Comparison of ENCODE assay signal across 1 cellular context in the genomic region with DNA sequence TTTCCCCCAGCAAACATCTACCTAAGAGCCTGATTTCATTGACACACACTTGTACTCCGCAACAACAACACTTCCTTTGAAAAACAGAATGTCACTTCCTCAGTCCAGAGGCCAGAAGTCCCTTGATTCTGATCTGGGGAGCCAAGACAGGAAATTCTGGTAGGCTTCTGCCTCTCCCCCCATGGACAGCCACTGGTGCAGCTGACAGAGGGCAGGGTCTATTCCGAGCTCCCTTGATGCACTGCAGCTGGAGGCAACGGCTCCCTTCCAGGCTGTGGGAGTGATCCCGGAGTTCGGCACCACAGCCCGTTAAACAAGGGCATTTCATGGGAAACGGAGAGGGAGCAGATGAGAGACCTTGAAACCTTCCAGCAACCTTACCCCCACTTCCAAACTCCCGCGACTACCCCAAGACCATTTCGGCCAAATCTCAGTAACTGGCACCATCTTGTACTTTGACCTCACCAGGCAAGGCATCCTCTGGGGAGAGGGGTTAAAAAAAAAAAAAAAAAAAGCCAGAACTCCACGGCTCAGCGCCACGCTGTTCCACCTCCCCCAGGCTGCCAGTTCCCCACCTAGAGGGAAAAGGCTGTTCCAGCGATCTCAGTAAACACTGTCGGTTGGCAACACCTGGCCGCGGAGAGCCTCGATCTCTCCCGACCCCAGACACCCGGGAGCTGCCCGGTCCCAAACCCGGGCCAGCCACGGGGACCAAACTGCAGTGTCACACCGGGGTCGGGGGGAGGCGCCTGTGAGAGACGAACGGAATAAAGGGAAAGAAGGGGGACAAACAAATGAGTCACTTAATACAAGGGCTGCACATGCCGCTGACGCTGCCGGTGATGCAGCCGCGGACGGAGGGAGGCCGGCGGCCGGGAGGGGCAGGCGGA.
A peak's percentile ranks its signal among the peaks of the same experiment; 100 is the strongest.
TF ChIP-seq lines count a peak whose summit lies in the region.

No MANE protein-coding gene starts in this region.

TF ChIP-seq in K562, 482 proteins besides CTCF, POLR2A, EP300 and RAD21 (continued from another document and continues in another):
- TF ChIP-seq, protein P1, sequence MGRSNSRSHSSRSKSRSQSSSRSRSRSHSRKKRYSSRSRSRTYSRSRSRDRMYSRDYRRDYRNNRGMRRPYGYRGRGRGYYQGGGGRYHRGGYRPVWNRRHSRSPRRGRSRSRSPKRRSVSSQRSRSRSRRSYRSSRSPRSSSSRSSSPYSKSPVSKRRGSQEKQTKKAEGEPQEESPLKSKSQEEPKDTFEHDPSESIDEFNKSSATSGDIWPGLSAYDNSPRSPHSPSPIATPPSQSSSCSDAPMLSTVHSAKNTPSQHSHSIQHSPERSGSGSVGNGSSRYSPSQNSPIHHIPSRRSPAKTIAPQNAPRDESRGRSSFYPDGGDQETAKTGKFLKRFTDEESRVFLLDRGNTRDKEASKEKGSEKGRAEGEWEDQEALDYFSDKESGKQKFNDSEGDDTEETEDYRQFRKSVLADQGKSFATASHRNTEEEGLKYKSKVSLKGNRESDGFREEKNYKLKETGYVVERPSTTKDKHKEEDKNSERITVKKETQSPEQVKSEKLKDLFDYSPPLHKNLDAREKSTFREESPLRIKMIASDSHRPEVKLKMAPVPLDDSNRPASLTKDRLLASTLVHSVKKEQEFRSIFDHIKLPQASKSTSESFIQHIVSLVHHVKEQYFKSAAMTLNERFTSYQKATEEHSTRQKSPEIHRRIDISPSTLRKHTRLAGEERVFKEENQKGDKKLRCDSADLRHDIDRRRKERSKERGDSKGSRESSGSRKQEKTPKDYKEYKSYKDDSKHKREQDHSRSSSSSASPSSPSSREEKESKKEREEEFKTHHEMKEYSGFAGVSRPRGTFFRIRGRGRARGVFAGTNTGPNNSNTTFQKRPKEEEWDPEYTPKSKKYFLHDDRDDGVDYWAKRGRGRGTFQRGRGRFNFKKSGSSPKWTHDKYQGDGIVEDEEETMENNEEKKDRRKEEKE (IDR thresholded peaks at IDR 0.05; ENCODE audit: borderline replicate concordance in 1 of 2, control insufficient read depth in 1 of 2, low read depth in 2 of 2, low read length in 1 of 2) = no peak
- TF ChIP-seq, protein P2, sequence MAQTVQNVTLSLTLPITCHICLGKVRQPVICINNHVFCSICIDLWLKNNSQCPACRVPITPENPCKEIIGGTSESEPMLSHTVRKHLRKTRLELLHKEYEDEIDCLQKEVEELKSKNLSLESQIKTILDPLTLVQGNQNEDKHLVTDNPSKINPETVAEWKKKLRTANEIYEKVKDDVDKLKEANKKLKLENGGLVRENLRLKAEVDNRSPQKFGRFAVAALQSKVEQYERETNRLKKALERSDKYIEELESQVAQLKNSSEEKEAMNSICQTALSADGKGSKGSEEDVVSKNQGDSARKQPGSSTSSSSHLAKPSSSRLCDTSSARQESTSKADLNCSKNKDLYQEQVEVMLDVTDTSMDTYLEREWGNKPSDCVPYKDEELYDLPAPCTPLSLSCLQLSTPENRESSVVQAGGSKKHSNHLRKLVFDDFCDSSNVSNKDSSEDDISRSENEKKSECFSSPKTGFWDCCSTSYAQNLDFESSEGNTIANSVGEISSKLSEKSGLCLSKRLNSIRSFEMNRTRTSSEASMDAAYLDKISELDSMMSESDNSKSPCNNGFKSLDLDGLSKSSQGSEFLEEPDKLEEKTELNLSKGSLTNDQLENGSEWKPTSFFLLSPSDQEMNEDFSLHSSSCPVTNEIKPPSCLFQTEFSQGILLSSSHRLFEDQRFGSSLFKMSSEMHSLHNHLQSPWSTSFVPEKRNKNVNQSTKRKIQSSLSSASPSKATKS (CRISPR knock-in tag; IDR thresholded peaks at IDR 0.05) = no peak
- TF ChIP-seq POLR2G (IDR thresholded peaks at IDR 0.05; ENCODE audit: low read depth, low read length) (peak; percentile 93), NFATC3 (IDR thresholded peaks at IDR 0.05) (no peak), CGGBP1 (CRISPR knock-in tag; IDR thresholded peaks at IDR 0.05) (no peak), MED1 (CRISPR knock-in tag; IDR thresholded peaks at IDR 0.05; ENCODE audit: borderline replicate concordance) (no peak), KAT7 (CRISPR knock-in tag; IDR thresholded peaks at IDR 0.05; ENCODE audit: borderline replicate concordance) (no peak; the same call in 1 of the 2 replicates), CEBPB (tag; IDR thresholded peaks at IDR 0.05) (no peak), TAF7 (tag; IDR thresholded peaks at IDR 0.05) (peak; percentile 7; the same call in 1 of the 2 replicates), NONO (IDR thresholded peaks at IDR 0.05; ENCODE audit: low read depth in 2 of 2, low read length in 1 of 2) (peak in 1 of 2 experiments; percentile 29; a peak in 1 of 4 replicates), SUPT5H (IDR thresholded peaks at IDR 0.05) (peak; percentile 62), ZHX1 (conservative IDR thresholded peaks at IDR 0.05; ENCODE audit: low read length) (no peak), HDAC1 (IDR thresholded peaks at IDR 0.05) (peak in 1 of 2 experiments; percentile 49; a peak in 2 of 4 replicates), OTX1 (CRISPR knock-in tag; IDR thresholded peaks at IDR 0.05) (no peak; the same call in 1 of the 2 replicates), ATF7 (IDR thresholded peaks at IDR 0.05) (peak; percentile 83), TCFL5 (CRISPR knock-in tag; conservative IDR thresholded peaks at IDR 0.05) (no peak), CCAR2 (IDR thresholded peaks at IDR 0.05; ENCODE audit: low read depth, low read length) (no peak), TCF7 (IDR thresholded peaks at IDR 0.05; ENCODE audit: borderline replicate concordance) (no peak), HDAC2 (IDR thresholded peaks at IDR 0.05) (peak; percentile 69; the same call in 1 of the 2 replicates), MEF2D (tag; conservative IDR thresholded peaks at IDR 0.05; ENCODE audit: low read depth) (0 out of 2 replicates have a peak, but pooled peaks have one; percentile 14)
- TF ChIP-seq, protein P3, sequence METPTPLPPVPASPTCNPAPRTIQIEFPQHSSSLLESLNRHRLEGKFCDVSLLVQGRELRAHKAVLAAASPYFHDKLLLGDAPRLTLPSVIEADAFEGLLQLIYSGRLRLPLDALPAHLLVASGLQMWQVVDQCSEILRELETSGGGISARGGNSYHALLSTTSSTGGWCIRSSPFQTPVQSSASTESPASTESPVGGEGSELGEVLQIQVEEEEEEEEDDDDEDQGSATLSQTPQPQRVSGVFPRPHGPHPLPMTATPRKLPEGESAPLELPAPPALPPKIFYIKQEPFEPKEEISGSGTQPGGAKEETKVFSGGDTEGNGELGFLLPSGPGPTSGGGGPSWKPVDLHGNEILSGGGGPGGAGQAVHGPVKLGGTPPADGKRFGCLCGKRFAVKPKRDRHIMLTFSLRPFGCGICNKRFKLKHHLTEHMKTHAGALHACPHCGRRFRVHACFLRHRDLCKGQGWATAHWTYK (CRISPR knock-in tag; IDR thresholded peaks at IDR 0.05) = 0 out of 2 replicates have a peak, but pooled peaks have one; percentile 7
- TF ChIP-seq, protein P4, sequence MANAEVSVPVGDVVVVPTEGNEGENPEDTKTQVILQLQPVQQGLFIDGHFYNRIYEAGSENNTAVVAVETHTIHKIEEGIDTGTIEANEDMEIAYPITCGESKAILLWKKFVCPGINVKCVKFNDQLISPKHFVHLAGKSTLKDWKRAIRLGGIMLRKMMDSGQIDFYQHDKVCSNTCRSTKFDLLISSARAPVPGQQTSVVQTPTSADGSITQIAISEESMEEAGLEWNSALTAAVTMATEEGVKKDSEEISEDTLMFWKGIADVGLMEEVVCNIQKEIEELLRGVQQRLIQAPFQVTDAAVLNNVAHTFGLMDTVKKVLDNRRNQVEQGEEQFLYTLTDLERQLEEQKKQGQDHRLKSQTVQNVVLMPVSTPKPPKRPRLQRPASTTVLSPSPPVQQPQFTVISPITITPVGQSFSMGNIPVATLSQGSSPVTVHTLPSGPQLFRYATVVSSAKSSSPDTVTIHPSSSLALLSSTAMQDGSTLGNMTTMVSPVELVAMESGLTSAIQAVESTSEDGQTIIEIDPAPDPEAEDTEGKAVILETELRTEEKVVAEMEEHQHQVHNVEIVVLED (CRISPR knock-in tag; IDR thresholded peaks at IDR 0.05) = no peak
- TF ChIP-seq, protein P5, sequence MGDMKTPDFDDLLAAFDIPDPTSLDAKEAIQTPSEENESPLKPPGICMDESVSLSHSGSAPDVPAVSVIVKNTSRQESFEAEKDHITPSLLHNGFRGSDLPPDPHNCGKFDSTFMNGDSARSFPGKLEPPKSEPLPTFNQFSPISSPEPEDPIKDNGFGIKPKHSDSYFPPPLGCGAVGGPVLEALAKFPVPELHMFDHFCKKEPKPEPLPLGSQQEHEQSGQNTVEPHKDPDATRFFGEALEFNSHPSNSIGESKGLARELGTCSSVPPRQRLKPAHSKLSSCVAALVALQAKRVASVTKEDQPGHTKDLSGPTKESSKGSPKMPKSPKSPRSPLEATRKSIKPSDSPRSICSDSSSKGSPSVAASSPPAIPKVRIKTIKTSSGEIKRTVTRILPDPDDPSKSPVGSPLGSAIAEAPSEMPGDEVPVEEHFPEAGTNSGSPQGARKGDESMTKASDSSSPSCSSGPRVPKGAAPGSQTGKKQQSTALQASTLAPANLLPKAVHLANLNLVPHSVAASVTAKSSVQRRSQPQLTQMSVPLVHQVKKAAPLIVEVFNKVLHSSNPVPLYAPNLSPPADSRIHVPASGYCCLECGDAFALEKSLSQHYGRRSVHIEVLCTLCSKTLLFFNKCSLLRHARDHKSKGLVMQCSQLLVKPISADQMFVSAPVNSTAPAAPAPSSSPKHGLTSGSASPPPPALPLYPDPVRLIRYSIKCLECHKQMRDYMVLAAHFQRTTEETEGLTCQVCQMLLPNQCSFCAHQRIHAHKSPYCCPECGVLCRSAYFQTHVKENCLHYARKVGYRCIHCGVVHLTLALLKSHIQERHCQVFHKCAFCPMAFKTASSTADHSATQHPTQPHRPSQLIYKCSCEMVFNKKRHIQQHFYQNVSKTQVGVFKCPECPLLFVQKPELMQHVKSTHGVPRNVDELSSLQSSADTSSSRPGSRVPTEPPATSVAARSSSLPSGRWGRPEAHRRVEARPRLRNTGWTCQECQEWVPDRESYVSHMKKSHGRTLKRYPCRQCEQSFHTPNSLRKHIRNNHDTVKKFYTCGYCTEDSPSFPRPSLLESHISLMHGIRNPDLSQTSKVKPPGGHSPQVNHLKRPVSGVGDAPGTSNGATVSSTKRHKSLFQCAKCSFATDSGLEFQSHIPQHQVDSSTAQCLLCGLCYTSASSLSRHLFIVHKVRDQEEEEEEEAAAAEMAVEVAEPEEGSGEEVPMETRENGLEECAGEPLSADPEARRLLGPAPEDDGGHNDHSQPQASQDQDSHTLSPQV (IDR thresholded peaks at IDR 0.05) = peak; percentile 12; the same call in 1 of the 2 replicates
- TF ChIP-seq, protein P6, sequence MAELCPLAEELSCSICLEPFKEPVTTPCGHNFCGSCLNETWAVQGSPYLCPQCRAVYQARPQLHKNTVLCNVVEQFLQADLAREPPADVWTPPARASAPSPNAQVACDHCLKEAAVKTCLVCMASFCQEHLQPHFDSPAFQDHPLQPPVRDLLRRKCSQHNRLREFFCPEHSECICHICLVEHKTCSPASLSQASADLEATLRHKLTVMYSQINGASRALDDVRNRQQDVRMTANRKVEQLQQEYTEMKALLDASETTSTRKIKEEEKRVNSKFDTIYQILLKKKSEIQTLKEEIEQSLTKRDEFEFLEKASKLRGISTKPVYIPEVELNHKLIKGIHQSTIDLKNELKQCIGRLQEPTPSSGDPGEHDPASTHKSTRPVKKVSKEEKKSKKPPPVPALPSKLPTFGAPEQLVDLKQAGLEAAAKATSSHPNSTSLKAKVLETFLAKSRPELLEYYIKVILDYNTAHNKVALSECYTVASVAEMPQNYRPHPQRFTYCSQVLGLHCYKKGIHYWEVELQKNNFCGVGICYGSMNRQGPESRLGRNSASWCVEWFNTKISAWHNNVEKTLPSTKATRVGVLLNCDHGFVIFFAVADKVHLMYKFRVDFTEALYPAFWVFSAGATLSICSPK (IDR thresholded peaks at IDR 0.05; ENCODE audit: borderline replicate concordance) = 0 out of 2 replicates have a peak, but pooled peaks have one; percentile 35
